In the genomic region with DNA sequence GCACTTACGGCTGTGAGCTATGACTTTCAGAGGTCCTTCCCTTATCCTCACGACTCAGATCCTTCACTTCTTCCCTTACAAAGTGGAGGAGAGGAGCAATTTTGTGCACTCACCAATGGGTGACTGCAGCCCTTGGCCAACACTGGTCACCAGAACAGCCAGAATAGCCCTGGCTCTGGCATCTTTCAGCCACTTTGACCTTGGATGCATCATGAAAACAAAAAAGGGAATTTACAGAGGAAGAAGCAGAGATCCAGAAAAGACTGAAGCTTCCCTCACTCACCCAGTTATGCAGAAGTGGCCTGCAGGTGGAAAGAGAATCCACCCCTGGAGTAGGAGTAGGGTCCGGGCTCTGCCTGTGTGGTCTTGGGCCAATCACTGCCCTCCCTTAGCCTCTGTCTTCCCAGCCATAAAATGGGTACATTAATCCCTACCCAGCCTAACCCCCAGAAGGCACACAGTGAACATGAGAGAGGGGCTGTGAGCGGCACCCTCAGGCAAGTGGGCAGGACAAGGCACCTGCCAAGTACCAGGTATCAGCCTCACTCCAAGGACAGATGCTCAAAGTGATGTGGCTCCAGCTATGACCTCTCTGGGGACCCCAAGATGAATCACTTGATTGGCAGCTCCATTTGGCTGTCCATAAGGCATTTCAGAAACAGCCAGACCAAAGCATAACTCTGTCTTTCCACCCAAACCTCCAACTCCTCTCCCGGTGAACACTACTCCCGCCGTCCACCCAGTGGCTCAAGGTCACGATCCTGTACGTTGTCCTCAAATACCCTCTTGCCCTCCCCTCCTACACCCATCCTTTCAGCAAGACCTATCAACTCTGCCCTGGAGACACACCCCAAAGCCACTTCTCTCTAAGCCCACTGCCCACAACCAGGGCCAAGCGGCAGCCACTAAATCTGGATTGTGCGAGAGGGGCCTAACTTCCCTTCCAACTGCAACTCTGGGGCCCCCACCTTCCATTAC, we compare ENCODE assay signal across 1 cellular context.
TF ChIP-seq lines count a peak whose summit lies in the region.

No MANE protein-coding gene starts in this region.

TF ChIP-seq in IMR-90, 13 proteins besides CTCF, POLR2A, EP300 and RAD21 (continued from another document):
- TF ChIP-seq NFE2L2 (IDR thresholded peaks at IDR 0.05; ENCODE audit: low read depth, low read length) (no peak), FOS (IDR thresholded peaks at IDR 0.05; ENCODE audit: low read depth, low read length) (no peak), CHD1 (IDR thresholded peaks at IDR 0.05; ENCODE audit: low read depth, low read length) (no peak), RFX5 (IDR thresholded peaks at IDR 0.05; ENCODE audit: low read depth, low read length) (no peak), MAZ (IDR thresholded peaks at IDR 0.05; ENCODE audit: borderline replicate concordance, low read depth, low read length) (no peak), MAFK (IDR thresholded peaks at IDR 0.05; ENCODE audit: low read depth, low read length) (no peak)
- TF ChIP-seq, protein P1, sequence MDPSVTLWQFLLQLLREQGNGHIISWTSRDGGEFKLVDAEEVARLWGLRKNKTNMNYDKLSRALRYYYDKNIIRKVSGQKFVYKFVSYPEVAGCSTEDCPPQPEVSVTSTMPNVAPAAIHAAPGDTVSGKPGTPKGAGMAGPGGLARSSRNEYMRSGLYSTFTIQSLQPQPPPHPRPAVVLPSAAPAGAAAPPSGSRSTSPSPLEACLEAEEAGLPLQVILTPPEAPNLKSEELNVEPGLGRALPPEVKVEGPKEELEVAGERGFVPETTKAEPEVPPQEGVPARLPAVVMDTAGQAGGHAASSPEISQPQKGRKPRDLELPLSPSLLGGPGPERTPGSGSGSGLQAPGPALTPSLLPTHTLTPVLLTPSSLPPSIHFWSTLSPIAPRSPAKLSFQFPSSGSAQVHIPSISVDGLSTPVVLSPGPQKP (IDR thresholded peaks at IDR 0.05; ENCODE audit: borderline replicate concordance, low read depth, low read length): no peak
